Comparison of ENCODE assay signal across 20 cellular contexts in the genomic region with DNA sequence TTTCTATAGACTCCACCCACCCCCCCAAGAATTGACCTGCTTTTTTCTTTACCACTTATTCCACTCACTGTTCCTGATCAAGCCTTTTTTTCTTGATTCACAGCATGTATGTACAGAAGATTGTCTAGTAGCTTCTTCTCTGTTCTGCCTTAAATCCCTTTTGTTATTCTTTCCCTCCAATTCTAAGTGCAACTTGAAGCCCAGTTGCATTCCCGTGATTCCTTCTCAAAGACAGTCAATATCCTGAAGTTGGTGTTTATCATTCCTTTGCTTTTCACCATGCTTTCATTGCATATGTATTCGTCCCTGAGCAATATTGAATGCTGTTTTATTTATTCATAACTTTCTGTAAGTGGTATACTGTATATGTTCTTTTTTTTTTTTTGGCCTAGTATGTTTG. TPM values are rescaled to one million over a fixed set of nuclear protein-coding genes. Genes with fewer than 3 reads are reported as not detected.
DNase-seq lines count a peak whose midpoint lies in the region; ATAC-seq and TF ChIP-seq lines count a peak whose summit lies in the region.
"Had no signal": no experiment of that assay in that cellular context is flagged by ENCODE, and none has a peak within 500 bp of the region (broad histone marks: within the 10 kb centered on the region; RNA-seq: fewer than 3 reads in every experiment).

No MANE protein-coding gene starts in this region.

- H3K9me3 Mint-ChIP-seq in CD14-positive monocyte (peaks cover 0 to 11% (median 5%) of the 10 kb centered on the region in 7 donors), immature natural killer cell (peaks cover 0 to 4% (median 0%) of the 10 kb centered on the region in 6 donors)
- H3K9me3 Mint-ChIP-seq in CD8-positive, alpha-beta memory T cell, result peaks cover 0 to 15% (median 9%) of the 10 kb centered on the region in 5 donors
- H3K9me3 Mint-ChIP-seq: type B pancreatic cell had no signal

- H3K4me1 Mint-ChIP-seq in CD14-positive monocyte, result peaks cover 45% of the 10 kb centered on the region
- H3K4me1 Mint-ChIP-seq in CD8-positive, alpha-beta memory T cell, result peaks cover 57 to 82% (median 72%) of the 10 kb centered on the region in 3 donors
- H3K4me1 Mint-ChIP-seq in immature natural killer cell, result peaks cover 64 to 86% of the 10 kb centered on the region in 2 donors

- H3K4me1 ChIP-seq in CD8-positive, alpha-beta memory T cell (ENCODE audit: insufficient read depth, low read length), result peaks cover 44% of the 10 kb centered on the region
- H3K4me1 ChIP-seq in adrenal gland (replicated peaks in 1 of 2), result peaks cover 19 to 45% of the 10 kb centered on the region in 2 donors

- no peak overlapping the region for H3K4me3 ChIP-seq in CD8-positive, alpha-beta memory T cell (ENCODE audit: low read length)
- H3K4me3 ChIP-seq in adrenal gland, result no peak overlapping the region
- H3K4me3 ChIP-seq: BLaER1, esophagus squamous epithelium had no signal

- intact Hi-C loops in CD14-positive monocyte (cut with micrococcal nuclease) (no loop called here), adrenal gland (cut with DNase I) (no loop called here)

- TF ChIP-seq POLR2A in adrenal gland (IDR thresholded peaks at IDR 0.05), result no peak

- POLR2A ChIA-PET in CD8-positive, alpha-beta memory T cell (lab: Charles Lee), result interaction anchor here (1.1 kb wide), 1 partner anchor 21 kb away, joined by 5 read pairs; the partner anchor contains the start of gene XRN2

- H3K9me3 ChIP-seq in CD8-positive, alpha-beta memory T cell (ENCODE audit: low read length), result no peaks in the 10 kb centered on the region
- H3K9me3 ChIP-seq in adrenal gland (replicated peaks in 1 of 3), result peaks cover 0 to 8% (median 0%) of the 10 kb centered on the region in 3 donors

- H3K27ac Mint-ChIP-seq in CD14-positive monocyte, result peak overlapping the region; percentile 37 to 92 (median 81)
- H3K27ac Mint-ChIP-seq in CD8-positive, alpha-beta memory T cell, result peak overlapping the region in 3 of 8 donors; percentile 4 to 9 (median 5)
- H3K27ac Mint-ChIP-seq in immature natural killer cell, result peak overlapping the region in 5 of 6 donors; percentile 9 to 55 (median 23)
- H3K27ac Mint-ChIP-seq: type B pancreatic cell had no signal

- H3K27me3 Mint-ChIP-seq in CD14-positive monocyte (ENCODE audit: low read depth in 3 of 3), result no peaks in the 10 kb centered on the region
- H3K27me3 Mint-ChIP-seq in CD8-positive, alpha-beta memory T cell, result no peaks in the 10 kb centered on the region
- H3K27me3 Mint-ChIP-seq in immature natural killer cell (ENCODE audit: low read depth in 3 of 3), result peaks cover 0 to 4% (median 2%) of the 10 kb centered on the region in 3 donors
- H3K27me3 Mint-ChIP-seq: stimulated activated naive B cell treated with anti-CD40 and anti-IgM and Interleukin-4, amounts not matched to agents 10 μg/mL and 1 μg/mL and 100 μg/mL, for 72 hours; type B pancreatic cell had no signal

- CTCF ChIA-PET in CD8-positive, alpha-beta memory T cell (lab: Charles Lee), result interaction anchor here (1.1 kb wide), 1 partner anchor 14 kb away, joined by 3 read pairs; no protein-coding TSS in a partner anchor

- H3K27me3 ChIP-seq in CD8-positive, alpha-beta memory T cell (ENCODE audit: insufficient read depth, low read length, poor library complexity, severe bottlenecking), result no peaks in the 10 kb centered on the region
- no peaks in the 10 kb centered on the region for H3K27me3 ChIP-seq in adrenal gland
- H3K27me3 ChIP-seq: BLaER1, esophagus squamous epithelium had no signal

- no peak for TF ChIP-seq CTCF in CD14-positive monocyte (IDR thresholded peaks at IDR 0.05)
- no peak for TF ChIP-seq CTCF in adrenal gland (IDR thresholded peaks at IDR 0.05)

- DNase-seq in CD14-positive monocyte (ENCODE audit: low spot score), result no peak
- DNase-seq in CD8-positive, alpha-beta memory T cell, result no peak
- no peak for DNase-seq in adrenal gland
- no peak for DNase-seq in immature natural killer cell
- no peak for DNase-seq in NCI-H1092 (lab: John Stamatoyannopoulos, UW)
- DNase-seq in NCI-H1417 treated with DMSO at 0.1 percent for 48 hours (lab: John Stamatoyannopoulos, UW), result no peak
- DNase-seq: activated CD4-positive, CD25-positive, alpha-beta regulatory T cell treated with anti-CD3 and anti-CD28 coated beads, Interleukin-2, amount 50 U/mL, for 72 hours; anterior cingulate cortex; DMS79 treated with DMSO at 0.1 percent for 48 hours; esophagus squamous epithelium; hippocampal formation; left colon; NCI-H2081 treated with DMSO at 0.1 percent for 48 hours; NCI-H526; posterior cingulate gyrus; stimulated activated naive B cell treated with anti-CD40 and anti-IgM and Interleukin-4, amounts not matched to agents 10 μg/mL and 1 μg/mL and 100 μg/mL, for 72 hours had no signal

- no peak overlapping the region for H3K4me3 Mint-ChIP-seq in CD14-positive monocyte
- H3K4me3 Mint-ChIP-seq in CD8-positive, alpha-beta memory T cell, result peak overlapping the region in 5 of 7 donors; percentile 1 to 43 (median 12)
- peak overlapping the region in 2 of 5 donors; percentile 26 to 38 for H3K4me3 Mint-ChIP-seq in immature natural killer cell
- H3K4me3 Mint-ChIP-seq: stimulated activated naive B cell treated with anti-CD40 and anti-IgM and Interleukin-4, amounts not matched to agents 10 μg/mL and 1 μg/mL and 100 μg/mL, for 72 hours; type B pancreatic cell had no signal

- no peak for ATAC-seq in GM19324 (IDR thresholded peaks at IDR 0.05; ENCODE audit: low FRiP score, unreplicated experiment)
- ATAC-seq in HG02981 (IDR thresholded peaks at IDR 0.05; ENCODE audit: unreplicated experiment), result no peak
- ATAC-seq: stimulated activated naive B cell treated with anti-CD40 and anti-IgM and Interleukin-4, amounts not matched to agents 10 μg/mL and 1 μg/mL and 100 μg/mL, for 72 hours had no signal

- no peak overlapping the region for H3K27ac ChIP-seq in CD8-positive, alpha-beta memory T cell (ENCODE audit: low read depth, low read length)
- H3K27ac ChIP-seq in adrenal gland, result peak overlapping the region in 3 of 5 donors; percentile 24 to 38 (median 36)
- H3K27ac ChIP-seq: BLaER1, esophagus squamous epithelium had no signal

- peaks cover 14 to 21% of the 10 kb centered on the region in 2 donors for H3K36me3 Mint-ChIP-seq in CD14-positive monocyte
- H3K36me3 Mint-ChIP-seq in CD8-positive, alpha-beta memory T cell, result peaks cover 16 to 32% (median 17%) of the 10 kb centered on the region in 3 donors
- H3K36me3 Mint-ChIP-seq in immature natural killer cell, result peaks cover 0 to 10% (median 10%) of the 10 kb centered on the region in 3 donors

- H3K36me3 ChIP-seq in CD8-positive, alpha-beta memory T cell (ENCODE audit: insufficient read depth, low read length), result peaks cover 6% of the 10 kb centered on the region
- H3K36me3 ChIP-seq in adrenal gland (replicated peaks in 1 of 2), result no peaks in the 10 kb centered on the region

- WGBS in adrenal gland, 4 donors, result 67 to 84% (median 73%) methylated on average over 2 of the region's 2 CpGs

RNA-seq across cellular contexts. Expression of gene XRN2, which starts 21.0 kb away (rescaled TPM):
- 100 to 1,000 TPM; 101 to 111 TPM for polyA plus RNA-seq in CD14-positive monocyte
- total RNA-seq in CD8-positive, alpha-beta memory T cell, result 10 to 100 TPM; 93.6 to 95.1 TPM
- polyA plus RNA-seq in CD8-positive, alpha-beta memory T cell, result 68.7 TPM
- total RNA-seq in adrenal gland, result 10 to 100 TPM; 58.6 to 84.0 (median 71.9) TPM
- polyA plus RNA-seq in adrenal gland, result 10 to 100 TPM; 12.9 to 89.6 (median 16.0) TPM
- polyA plus RNA-seq in immature natural killer cell, result 10 to 100 TPM; 52.7 to 63.9 (median 61.2) TPM

Comparison
In these comparisons a context has a peak if more than half of its experiments do, and no peak if none do; other contexts are left out.
1. H3K4me3 Mint-ChIP-seq: peak in CD8-positive, alpha-beta memory T cell (5 of 7); none in CD14-positive monocyte (0 of 2).